Comparison of ENCODE assay signal across 1 cellular context in the genomic region with DNA sequence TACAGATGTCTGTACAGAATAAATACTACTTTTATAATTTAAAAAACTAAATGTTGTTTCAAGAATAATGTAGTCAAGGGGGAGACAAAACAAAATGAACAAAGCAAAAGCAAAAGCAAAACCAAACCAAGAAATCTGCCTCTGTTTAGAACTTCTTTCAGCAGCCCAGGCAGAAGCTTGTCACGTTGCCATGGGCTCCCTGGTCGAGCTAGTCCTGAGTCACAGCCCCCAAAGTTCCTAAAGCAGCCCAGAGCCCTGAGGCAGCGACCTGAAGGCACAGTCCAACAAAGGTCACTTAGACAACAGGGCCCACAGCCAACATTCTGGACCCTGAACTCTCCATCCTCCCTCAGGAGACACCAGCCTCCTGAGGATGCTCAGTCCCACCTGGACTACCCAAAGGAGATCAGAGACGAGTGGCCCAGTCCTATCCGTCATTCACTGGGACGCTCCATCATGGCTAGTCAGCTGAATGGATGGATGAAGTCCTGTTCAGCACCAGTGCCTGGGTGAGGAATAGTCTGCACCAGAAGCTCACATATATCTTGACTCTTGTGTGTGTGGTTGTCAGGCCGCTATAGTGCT.
TF ChIP-seq lines count a peak whose summit lies in the region.

No MANE protein-coding gene starts in this region.

TF ChIP-seq in H1, 55 proteins besides CTCF, POLR2A, EP300 and RAD21 (continued from another document):
- TF ChIP-seq SUZ12 (IDR thresholded peaks at IDR 0.05; ENCODE audit: low read length) (no peak), SIX5 (IDR thresholded peaks at IDR 0.05; ENCODE audit: low read depth, low read length) (no peak), HDAC6 (IDR thresholded peaks at IDR 0.05; ENCODE audit: low read depth, low read length) (no peak), CREB1 (IDR thresholded peaks at IDR 0.05) (no peak), KDM4A (IDR thresholded peaks at IDR 0.05; ENCODE audit: low read depth, low read length, severe bottlenecking) (no peak)
